Comparison of ENCODE assay signal across 8 cellular contexts in the genomic region with DNA sequence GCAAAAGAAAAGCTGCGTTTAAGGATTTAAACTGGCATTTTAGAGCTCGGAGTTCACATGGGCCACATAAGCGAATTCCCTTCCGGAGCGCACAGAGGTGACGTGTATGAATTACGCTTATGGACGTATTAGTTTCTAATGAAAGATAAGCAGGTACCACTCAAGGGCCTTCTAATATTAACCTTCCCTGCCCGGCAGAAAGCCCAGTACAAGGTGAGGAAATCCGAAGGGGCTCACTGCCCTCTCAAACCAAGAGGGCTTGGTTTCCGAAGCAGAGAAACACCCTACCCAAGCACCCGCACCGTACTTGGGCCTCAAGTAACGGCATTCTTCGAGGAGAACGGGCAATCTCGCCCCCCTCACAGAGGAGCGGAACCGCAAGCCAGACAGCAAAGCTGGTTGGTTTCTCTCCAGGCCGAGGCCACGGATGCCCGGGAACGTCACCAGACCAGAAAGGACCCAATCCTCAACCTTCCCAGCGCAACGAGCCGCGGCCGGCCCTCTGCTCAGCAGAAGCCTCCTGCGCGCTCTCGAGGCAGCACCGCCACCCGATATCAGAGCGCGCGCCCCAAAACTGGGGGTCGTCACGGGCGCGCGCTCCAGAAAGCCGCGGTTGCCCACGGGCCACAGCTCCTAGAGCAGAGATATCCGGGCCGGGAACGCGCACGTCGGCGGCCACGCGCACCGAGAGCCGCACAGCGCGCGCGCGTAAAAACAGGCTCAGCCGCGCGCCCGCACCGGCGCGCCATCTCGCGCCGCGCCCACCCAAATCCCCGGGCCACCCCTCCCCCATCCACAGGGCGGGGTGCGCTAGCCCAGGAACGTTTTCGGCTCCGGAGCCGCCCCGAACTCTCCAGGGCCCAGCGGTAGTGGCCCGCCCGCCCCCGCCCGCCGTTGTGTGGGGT. TPM values are rescaled to one million over a fixed set of nuclear protein-coding genes. Genes with fewer than 3 reads are reported as not detected.
DNase-seq lines count a peak whose midpoint lies in the region; ATAC-seq, FAIRE-seq and TF ChIP-seq lines count a peak whose summit lies in the region.

No MANE protein-coding gene starts in this region.

- H3K4me2 ChIP-seq in HepG2 (ENCODE audit: low read depth, low read length) = peak overlapping the region; percentile 83

- H3K4me3 ChIP-seq in HepG2 (replicated peaks in 1 of 3; ENCODE audit: insufficient read depth in 1 of 3, low read depth in 2 of 3, low read length in 3 of 3) = peak overlapping the region; percentile 96 to 100 (median 99)

- POLR2A ChIA-PET in activated CD4-positive, alpha-beta T cell treated with anti-CD3 and anti-CD28 coated beads, Interleukin-2, amount 10 ng/mL, durations not matched to agents 7 days and 5 days (lab: Charles Lee) = interaction anchor here (0.5 to 2.0 kb wide), 5 partner anchors 20 to 377 kb away, joined by 3 to 10 read pairs (median 5); a partner anchor contains a TSS
- POLR2A ChIA-PET in HepG2 (lab: Yijun Ruan, JAX) = interaction anchor here (0.5 to 4.1 kb wide), 34 partner anchors 8 to 847 kb away, joined by 3 to 91 read pairs (median 6); a partner anchor contains a TSS

- H3K27me3 ChIP-seq in HepG2 (ENCODE audit: control insufficient read depth in 1 of 2, insufficient read depth in 2 of 2, low read length in 2 of 2) = no peaks in the 10 kb centered on the region; a peak in 1 of 5 replicates

- no peak overlapping the region for H2AFZ ChIP-seq in HepG2 (ENCODE audit: low read length)

- no peaks in the 10 kb centered on the region for H3K9me3 Mint-ChIP-seq in activated CD4-positive, alpha-beta T cell treated with anti-CD3 and anti-CD28 coated beads, Interleukin-2, amount 10 ng/mL, durations not matched to agents 7 days and 5 days
- H3K9me3 Mint-ChIP-seq in dendritic cell treated with granulocyte-macrophage colony-stimulating factor and Interleukin-4, amounts not matched to agents 40 ng/mL and 50 ng/mL, for 4 days = no peaks in the 10 kb centered on the region

- peak overlapping the region; percentile 93 for H3K4me3 Mint-ChIP-seq in activated CD4-positive, alpha-beta T cell treated with anti-CD3 and anti-CD28 coated beads, Interleukin-2, amount 10 ng/mL, durations not matched to agents 7 days and 5 days
- H3K4me3 Mint-ChIP-seq in dendritic cell treated with granulocyte-macrophage colony-stimulating factor and Interleukin-4, amounts not matched to agents 40 ng/mL and 50 ng/mL, for 4 days = peak overlapping the region; percentile 92

- no peak for TF ChIP-seq CTCF in HepG2 (CRISPR knock-in tag; IDR thresholded peaks at IDR 0.05)

- no peaks in the 10 kb centered on the region for H3K9me3 ChIP-seq in HepG2 (ENCODE audit: low read length)

- in situ Hi-C loops in HepG2 (cut with HindIII; ENCODE audit: extremely low pct_ligation_motif_present, low pct_unique_long_range_greater_than_20kb) = no loop called here

- peak; percentile 84 for FAIRE-seq in GM18507 (lab: Jason Lieb, UNC)
- FAIRE-seq in HepG2 (lab: Jason Lieb, UNC) = peak; percentile 12

- H3K27ac ChIP-seq in HepG2 (ENCODE audit: extremely low read length, insufficient read depth, low read length) = peak overlapping the region; percentile 98

- DNase-seq in A172 (ENCODE audit: low spot score) (peak; percentile 56), GM18507 (ENCODE audit: extremely low spot score, insufficient read length, low read depth) (peak; percentile 37), NCI-H2196 treated with DMSO at 0.1 percent for 48 hours (lab: John Stamatoyannopoulos, UW; ENCODE audit: unreplicated experiment) (peak; percentile 17), HepG2 (ENCODE audit: low spot score) (peak; percentile 65)
- peak; percentile 84 for DNase-seq in activated CD4-positive, alpha-beta T cell treated with anti-CD3 and anti-CD28 coated beads, Interleukin-2, amount 10 ng/mL, durations not matched to agents 7 days and 5 days
- peak; percentile 76 to 77 for DNase-seq in stimulated activated CD4-positive, alpha-beta T cell treated with anti-CD3 and anti-CD28 coated beads, Interleukin-2, amount 100 ng/mL, for 48 hours

- TF ChIP-seq EP300 in HepG2 (IDR thresholded peaks at IDR 0.05; ENCODE audit: low read depth in 2 of 2, low read length in 2 of 2) = no peak
- TF ChIP-seq EP300 in HepG2 (CRISPR knock-in tag; IDR thresholded peaks at IDR 0.05; ENCODE audit: borderline replicate concordance) = no peak

- CTCF ChIA-PET in activated CD4-positive, alpha-beta T cell treated with anti-CD3 and anti-CD28 coated beads, Interleukin-2, amount 10 ng/mL, durations not matched to agents 7 days and 5 days (lab: Charles Lee) = interaction anchor here (0.9 to 5.7 kb wide), 15 partner anchors 9 to 247 kb away, joined by 3 to 27 read pairs (median 6); a partner anchor contains a TSS
- CTCF ChIA-PET in HepG2 (lab: Yijun Ruan, JAX; ENCODE audit: low intra/inter-chr PET ratio, low total read pairs) = no interaction called here

- peaks cover 36% of the 10 kb centered on the region for H4K20me1 ChIP-seq in HepG2 (ENCODE audit: insufficient read depth, low read length)

- peaks cover 33% of the 10 kb centered on the region for H3K4me1 Mint-ChIP-seq in activated CD4-positive, alpha-beta T cell treated with anti-CD3 and anti-CD28 coated beads, Interleukin-2, amount 10 ng/mL, durations not matched to agents 7 days and 5 days
- H3K4me1 Mint-ChIP-seq in dendritic cell treated with granulocyte-macrophage colony-stimulating factor and Interleukin-4, amounts not matched to agents 40 ng/mL and 50 ng/mL, for 4 days (ENCODE audit: low read depth) = peaks cover 31% of the 10 kb centered on the region

- ATAC-seq in HG03045 (IDR thresholded peaks at IDR 0.05; ENCODE audit: unreplicated experiment) (peak; percentile 40), HepG2 (peak; percentile 36)

- 0 out of 2 replicates have a peak, but pooled peaks have one; percentile 6 for TF ChIP-seq RAD21 in HepG2 (CRISPR knock-in tag; IDR thresholded peaks at IDR 0.05)

- peaks cover 25% of the 10 kb centered on the region for H3K36me3 Mint-ChIP-seq in activated CD4-positive, alpha-beta T cell treated with anti-CD3 and anti-CD28 coated beads, Interleukin-2, amount 10 ng/mL, durations not matched to agents 7 days and 5 days (ENCODE audit: low read depth)
- H3K36me3 Mint-ChIP-seq in dendritic cell treated with granulocyte-macrophage colony-stimulating factor and Interleukin-4, amounts not matched to agents 40 ng/mL and 50 ng/mL, for 4 days (ENCODE audit: low read depth) = peaks cover 75% of the 10 kb centered on the region

- BruUV-seq in HepG2 (replicated peaks; lab: Mats Ljungman, UMichigan) = TSS peak; percentile 86

- H3K36me3 ChIP-seq in HepG2 (replicated peaks in 1 of 2; ENCODE audit: control insufficient read depth in 1 of 2, insufficient read depth in 2 of 2, low read length in 2 of 2) = peaks cover 8 to 18% of the 10 kb centered on the region in 2 experiments; a peak in 4 of 5 replicates

- intact Hi-C loops in dendritic cell treated with granulocyte-macrophage colony-stimulating factor and Interleukin-4, amounts not matched to agents 40 ng/mL and 50 ng/mL, for 4 days (cut with micrococcal nuclease) = loop anchor here (5.0 kb wide), 2 partner anchors 66 to 176 kb away; a partner anchor contains a TSS
- intact Hi-C loops in HepG2 (cut with micrococcal nuclease; ENCODE audit: unreplicated experiment) = loop anchor here (5.0 kb wide), 3 partner anchors 39 to 319 kb away; a partner anchor contains a TSS

- peak in 1 of 2 experiments; percentile 40; a peak in 2 of 4 replicates for TF ChIP-seq POLR2A in HepG2 (IDR thresholded peaks at IDR 0.05; ENCODE audit: insufficient read depth in 1 of 2, low read depth in 2 of 2, low read length in 2 of 2)

- peaks cover 49% of the 10 kb centered on the region for H3K79me2 ChIP-seq in HepG2 (ENCODE audit: insufficient read depth, low read length)

- peak overlapping the region; percentile 99 for H3K9ac ChIP-seq in HepG2 (ENCODE audit: insufficient read depth, low read depth, low read length)

- H3K4me1 ChIP-seq in HepG2 (ENCODE audit: insufficient read depth, low read length) = peaks cover 29% of the 10 kb centered on the region

- no peaks in the 10 kb centered on the region for H3K27me3 Mint-ChIP-seq in activated CD4-positive, alpha-beta T cell treated with anti-CD3 and anti-CD28 coated beads, Interleukin-2, amount 10 ng/mL, durations not matched to agents 7 days and 5 days
- no peaks in the 10 kb centered on the region for H3K27me3 Mint-ChIP-seq in dendritic cell treated with granulocyte-macrophage colony-stimulating factor and Interleukin-4, amounts not matched to agents 40 ng/mL and 50 ng/mL, for 4 days

- under 1% methylated on average over 25 of the region's 85 CpGs for WGBS in HepG2 (ENCODE audit: low lambda C conversion rate)

- peak overlapping the region; percentile 96 for H3K27ac Mint-ChIP-seq in activated CD4-positive, alpha-beta T cell treated with anti-CD3 and anti-CD28 coated beads, Interleukin-2, amount 10 ng/mL, durations not matched to agents 7 days and 5 days
- H3K27ac Mint-ChIP-seq in dendritic cell treated with granulocyte-macrophage colony-stimulating factor and Interleukin-4, amounts not matched to agents 40 ng/mL and 50 ng/mL, for 4 days = peak overlapping the region; percentile 98

RNA-seq across cellular contexts. Expression of a gene that starts 0.7 kb away (rescaled TPM):
- total RNA-seq in A172 (2014; rRNA removed; shearing (Covaris generic)) = 79.1 and 82.7 TPM in 2 replicates
- total RNA-seq in activated CD4-positive, alpha-beta T cell treated with anti-CD3 and anti-CD28 coated beads, Interleukin-2, amount 10 ng/mL, durations not matched to agents 7 days and 5 days = 100 to 1,000 TPM; 140 to 164 TPM
- total RNA-seq in HepG2 (2016; rRNA removed; fragmentation: Illumina TruSeq; extraction: Trizol) = 35.5 and 52.6 TPM in 2 replicates
- total RNA-seq in HepG2 (2016; cell fraction: cytosol; rRNA removed; fragmentation: Illumina TruSeq; extraction: Trizol; ENCODE audit: low read depth) = 266 and 294 TPM in 2 replicates
- 33.2 and 51.7 TPM in 2 replicates for total RNA-seq in HepG2 (2016; cell fraction: insoluble cytoplasmic fraction; rRNA removed; fragmentation: Illumina TruSeq; extraction: Trizol)
- 41.6 and 44.2 TPM in 2 replicates for total RNA-seq in HepG2 (2016; cell fraction: membrane; rRNA removed; fragmentation: Illumina TruSeq; extraction: Trizol)
- total RNA-seq in HepG2 (2016; cell fraction: nucleus; rRNA removed; fragmentation: Illumina TruSeq; extraction: Trizol) = 41.5 and 47.9 TPM in 2 replicates
- polyA plus RNA-seq in HepG2 (2011; rRNA removed) = 97.3 and 102 TPM in 2 replicates
- polyA plus RNA-seq in HepG2 (2011; cell fraction: cytosol; rRNA removed) = 42.9 and 53.6 TPM in 2 replicates
- polyA plus RNA-seq in HepG2 (2011; cell fraction: nucleus; rRNA removed) = 255 and 263 TPM in 2 replicates
- 28.8 and 36.3 TPM in 2 replicates for polyA plus RNA-seq in HepG2 (2012)
- 2.6 and 2.7 TPM in 2 replicates for polyA plus RNA-seq in HepG2 (2016; cell fraction: cytosol; fragmentation: Illumina TruSeq; extraction: Trizol; ENCODE audit: low read depth)
- 36.0 and 40.4 TPM in 2 replicates for polyA plus RNA-seq in HepG2 (2016; cell fraction: insoluble cytoplasmic fraction; fragmentation: Illumina TruSeq; extraction: Trizol; ENCODE audit: low read depth)
- 7.9 and 8.4 TPM in 2 replicates for polyA plus RNA-seq in HepG2 (2016; cell fraction: membrane; fragmentation: Illumina TruSeq; extraction: Trizol; ENCODE audit: low read depth)
- polyA plus RNA-seq in HepG2 (2016; cell fraction: nucleus; fragmentation: Illumina TruSeq; extraction: Trizol; ENCODE audit: insufficient read depth, low read depth) = 124 and 129 TPM in 2 replicates
- polyA minus RNA-seq in HepG2 (2011; rRNA and poly(A)+ RNA removed; ENCODE audit: low replicate concordance) = 112 and 145 TPM in 2 replicates
- 63.6 and 68.3 TPM in 2 replicates for polyA minus RNA-seq in HepG2 (2011; cell fraction: cytosol; rRNA and poly(A)+ RNA removed)
- 49.3 and 63.3 TPM in 2 replicates for polyA minus RNA-seq in HepG2 (2011; cell fraction: nucleus; rRNA and poly(A)+ RNA removed)

RNA-seq across cellular contexts. Expression of a gene that starts 11.4 kb away (rescaled TPM):
- 141 and 172 TPM in 2 replicates for total RNA-seq in A172 (2014; rRNA removed; shearing (Covaris generic))
- 100 to 1,000 TPM; 246 to 326 TPM for total RNA-seq in activated CD4-positive, alpha-beta T cell treated with anti-CD3 and anti-CD28 coated beads, Interleukin-2, amount 10 ng/mL, durations not matched to agents 7 days and 5 days
- total RNA-seq in HepG2 (2016; rRNA removed; fragmentation: Illumina TruSeq; extraction: Trizol) = 307 and 408 TPM in 2 replicates
- 108 and 142 TPM in 2 replicates for total RNA-seq in HepG2 (2016; cell fraction: cytosol; rRNA removed; fragmentation: Illumina TruSeq; extraction: Trizol; ENCODE audit: low read depth)
- 307 and 376 TPM in 2 replicates for total RNA-seq in HepG2 (2016; cell fraction: insoluble cytoplasmic fraction; rRNA removed; fragmentation: Illumina TruSeq; extraction: Trizol)
- 314 and 352 TPM in 2 replicates for total RNA-seq in HepG2 (2016; cell fraction: membrane; rRNA removed; fragmentation: Illumina TruSeq; extraction: Trizol)
- 221 and 253 TPM in 2 replicates for total RNA-seq in HepG2 (2016; cell fraction: nucleus; rRNA removed; fragmentation: Illumina TruSeq; extraction: Trizol)
- polyA plus RNA-seq in HepG2 (2011; rRNA removed) = 327 and 419 TPM in 2 replicates
- polyA plus RNA-seq in HepG2 (2011; cell fraction: cytosol; rRNA removed) = 412 and 463 TPM in 2 replicates
- 959 and 1,022 TPM in 2 replicates for polyA plus RNA-seq in HepG2 (2011; cell fraction: nucleus; rRNA removed)
- 332 and 451 TPM in 2 replicates for polyA plus RNA-seq in HepG2 (2012)
- 127 and 157 TPM in 2 replicates for polyA plus RNA-seq in HepG2 (2016; cell fraction: cytosol; fragmentation: Illumina TruSeq; extraction: Trizol; ENCODE audit: low read depth)
- polyA plus RNA-seq in HepG2 (2016; cell fraction: insoluble cytoplasmic fraction; fragmentation: Illumina TruSeq; extraction: Trizol; ENCODE audit: low read depth) = 340 and 376 TPM in 2 replicates
- polyA plus RNA-seq in HepG2 (2016; cell fraction: membrane; fragmentation: Illumina TruSeq; extraction: Trizol; ENCODE audit: low read depth) = 292 and 350 TPM in 2 replicates
- 430 and 462 TPM in 2 replicates for polyA plus RNA-seq in HepG2 (2016; cell fraction: nucleus; fragmentation: Illumina TruSeq; extraction: Trizol; ENCODE audit: insufficient read depth, low read depth)
- polyA minus RNA-seq in HepG2 (2011; rRNA and poly(A)+ RNA removed; ENCODE audit: low replicate concordance) = 258 and 464 TPM in 2 replicates
- polyA minus RNA-seq in HepG2 (2011; cell fraction: cytosol; rRNA and poly(A)+ RNA removed) = 175 and 228 TPM in 2 replicates
- polyA minus RNA-seq in HepG2 (2011; cell fraction: nucleus; rRNA and poly(A)+ RNA removed) = 194 and 201 TPM in 2 replicates

RNA-seq across cellular contexts. Expression of a gene that starts 27.4 kb away (rescaled TPM):
- 48.3 and 54.2 TPM in 2 replicates for total RNA-seq in A172 (2014; rRNA removed; shearing (Covaris generic))
- 10 to 100 TPM; 63.5 to 72.6 TPM for total RNA-seq in activated CD4-positive, alpha-beta T cell treated with anti-CD3 and anti-CD28 coated beads, Interleukin-2, amount 10 ng/mL, durations not matched to agents 7 days and 5 days
- 31.7 and 33.8 TPM in 2 replicates for total RNA-seq in HepG2 (2016; rRNA removed; fragmentation: Illumina TruSeq; extraction: Trizol)
- 3.2 and 3.3 TPM in 2 replicates for total RNA-seq in HepG2 (2016; cell fraction: cytosol; rRNA removed; fragmentation: Illumina TruSeq; extraction: Trizol; ENCODE audit: low read depth)
- 28.9 and 29.8 TPM in 2 replicates for total RNA-seq in HepG2 (2016; cell fraction: insoluble cytoplasmic fraction; rRNA removed; fragmentation: Illumina TruSeq; extraction: Trizol)
- total RNA-seq in HepG2 (2016; cell fraction: membrane; rRNA removed; fragmentation: Illumina TruSeq; extraction: Trizol) = 7.3 and 7.8 TPM in 2 replicates
- 30.6 and 33.3 TPM in 2 replicates for total RNA-seq in HepG2 (2016; cell fraction: nucleus; rRNA removed; fragmentation: Illumina TruSeq; extraction: Trizol)
- polyA plus RNA-seq in HepG2 (2011; rRNA removed) = 28.3 and 36.6 TPM in 2 replicates
- 20.1 and 31.8 TPM in 2 replicates for polyA plus RNA-seq in HepG2 (2011; cell fraction: cytosol; rRNA removed)
- polyA plus RNA-seq in HepG2 (2011; cell fraction: nucleus; rRNA removed) = 90.2 and 110 TPM in 2 replicates
- polyA plus RNA-seq in HepG2 (2012) = 21.9 and 23.6 TPM in 2 replicates
- polyA plus RNA-seq in HepG2 (2016; cell fraction: cytosol; fragmentation: Illumina TruSeq; extraction: Trizol; ENCODE audit: low read depth) = 0.88 and 1.7 TPM in 2 replicates
- polyA plus RNA-seq in HepG2 (2016; cell fraction: insoluble cytoplasmic fraction; fragmentation: Illumina TruSeq; extraction: Trizol; ENCODE audit: low read depth) = 19.6 and 20.4 TPM in 2 replicates
- 2.9 and 3.5 TPM in 2 replicates for polyA plus RNA-seq in HepG2 (2016; cell fraction: membrane; fragmentation: Illumina TruSeq; extraction: Trizol; ENCODE audit: low read depth)
- 46.8 and 50.9 TPM in 2 replicates for polyA plus RNA-seq in HepG2 (2016; cell fraction: nucleus; fragmentation: Illumina TruSeq; extraction: Trizol; ENCODE audit: insufficient read depth, low read depth)
- polyA minus RNA-seq in HepG2 (2011; rRNA and poly(A)+ RNA removed; ENCODE audit: low replicate concordance) = 183 and 184 TPM in 2 replicates
- polyA minus RNA-seq in HepG2 (2011; cell fraction: cytosol; rRNA and poly(A)+ RNA removed) = 23.4 and 29.4 TPM in 2 replicates
- polyA minus RNA-seq in HepG2 (2011; cell fraction: nucleus; rRNA and poly(A)+ RNA removed) = 26.7 and 30.1 TPM in 2 replicates

RNA-seq across cellular contexts. Expression of a gene that starts 39.6 kb away (rescaled TPM):
- 189 and 192 TPM in 2 replicates for total RNA-seq in A172 (2014; rRNA removed; shearing (Covaris generic))
- not detected for total RNA-seq in activated CD4-positive, alpha-beta T cell treated with anti-CD3 and anti-CD28 coated beads, Interleukin-2, amount 10 ng/mL, durations not matched to agents 7 days and 5 days
- 67.9 and 208 TPM in 2 replicates for total RNA-seq in HepG2 (2016; rRNA removed; fragmentation: Illumina TruSeq; extraction: Trizol)
- total RNA-seq in HepG2 (2016; cell fraction: cytosol; rRNA removed; fragmentation: Illumina TruSeq; extraction: Trizol; ENCODE audit: low read depth) = 13.5 and 15.2 TPM in 2 replicates
- 56.7 and 217 TPM in 2 replicates for total RNA-seq in HepG2 (2016; cell fraction: insoluble cytoplasmic fraction; rRNA removed; fragmentation: Illumina TruSeq; extraction: Trizol)
- 16.6 and 17.9 TPM in 2 replicates for total RNA-seq in HepG2 (2016; cell fraction: membrane; rRNA removed; fragmentation: Illumina TruSeq; extraction: Trizol)
- 198 and 230 TPM in 2 replicates for total RNA-seq in HepG2 (2016; cell fraction: nucleus; rRNA removed; fragmentation: Illumina TruSeq; extraction: Trizol)
- 443 and 619 TPM in 2 replicates for polyA plus RNA-seq in HepG2 (2011; rRNA removed)
- 165 and 171 TPM in 2 replicates for polyA plus RNA-seq in HepG2 (2011; cell fraction: cytosol; rRNA removed)
- 2,056 and 2,231 TPM in 2 replicates for polyA plus RNA-seq in HepG2 (2011; cell fraction: nucleus; rRNA removed)
- 234 and 362 TPM in 2 replicates for polyA plus RNA-seq in HepG2 (2012)
- polyA plus RNA-seq in HepG2 (2016; cell fraction: cytosol; fragmentation: Illumina TruSeq; extraction: Trizol; ENCODE audit: low read depth) = 7.4 and 10.4 TPM in 2 replicates
- 45.9 and 61.9 TPM in 2 replicates for polyA plus RNA-seq in HepG2 (2016; cell fraction: insoluble cytoplasmic fraction; fragmentation: Illumina TruSeq; extraction: Trizol; ENCODE audit: low read depth)
- polyA plus RNA-seq in HepG2 (2016; cell fraction: membrane; fragmentation: Illumina TruSeq; extraction: Trizol; ENCODE audit: low read depth) = 9.9 and 13.5 TPM in 2 replicates
- 423 and 430 TPM in 2 replicates for polyA plus RNA-seq in HepG2 (2016; cell fraction: nucleus; fragmentation: Illumina TruSeq; extraction: Trizol; ENCODE audit: insufficient read depth, low read depth)
- 13.3 and 724 TPM in 2 replicates for polyA minus RNA-seq in HepG2 (2011; rRNA and poly(A)+ RNA removed; ENCODE audit: low replicate concordance)
- 108 and 211 TPM in 2 replicates for polyA minus RNA-seq in HepG2 (2011; cell fraction: cytosol; rRNA and poly(A)+ RNA removed)
- polyA minus RNA-seq in HepG2 (2011; cell fraction: nucleus; rRNA and poly(A)+ RNA removed) = 147 and 217 TPM in 2 replicates

Comparison
In these comparisons a context has a peak if more than half of its experiments do, and no peak if none do; other contexts are left out.
1. Peak in every context shown above with its lines: DNase-seq, ATAC-seq, H3K4me3 ChIP-seq and H3K27ac ChIP-seq.
2. DNase-seq: peak in every context shown above with its lines; median percentile 84 in activated CD4-positive, alpha-beta T cell treated with anti-CD3 and anti-CD28 coated beads, Interleukin-2, amount 10 ng/mL, durations not matched to agents 7 days and 5 days; 76 in stimulated activated CD4-positive, alpha-beta T cell treated with anti-CD3 and anti-CD28 coated beads, Interleukin-2, amount 100 ng/mL, for 48 hours; 65 in HepG2; 56 in A172; 37 in GM18507; 17 in NCI-H2196 treated with DMSO at 0.1 percent for 48 hours.